ENCODE assay signal across 8 cellular contexts in the genomic region with DNA sequence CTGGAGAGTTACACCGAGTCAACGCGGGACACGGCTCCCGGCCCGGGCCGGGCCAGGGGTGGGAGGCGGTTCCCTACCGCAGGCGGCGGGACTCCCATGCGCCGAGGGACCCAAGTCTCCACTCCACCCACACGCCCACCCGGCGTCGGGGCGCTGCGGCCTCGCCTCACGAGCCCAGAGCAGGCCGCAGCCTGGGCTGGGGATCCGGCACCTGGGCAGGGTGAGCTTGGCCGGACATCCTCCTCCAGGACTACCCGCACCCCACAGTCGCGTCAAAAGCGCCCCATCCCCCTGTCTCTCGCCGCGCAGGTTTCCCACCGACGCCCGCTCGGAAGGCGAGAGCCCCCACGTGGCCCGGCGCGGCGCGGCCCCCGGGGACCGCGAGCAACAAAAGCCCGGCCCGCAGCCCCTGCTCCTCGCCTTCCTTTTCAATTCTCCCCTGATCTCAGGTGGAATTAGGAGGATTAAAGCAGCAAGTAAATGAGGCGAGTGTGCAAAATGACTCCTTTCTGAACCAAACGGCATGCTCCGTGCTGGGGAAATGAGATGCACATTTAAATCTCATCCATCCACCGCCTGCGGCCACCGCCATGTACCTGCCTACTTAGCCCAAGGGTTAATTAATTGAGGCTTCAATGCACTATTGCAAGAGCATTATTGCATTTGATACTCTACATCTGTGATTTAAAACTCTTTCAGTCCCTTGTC.
DNase-seq lines count a peak whose midpoint lies in the region; ATAC-seq and TF ChIP-seq lines count a peak whose summit lies in the region.

No MANE protein-coding gene starts in this region.

- TF ChIP-seq CTCF in GM10248 (IDR thresholded peaks at IDR 0.05; ENCODE audit: control extremely low read depth, extremely low read depth, low read depth, missing control alignments) (peak; percentile 47), cardiac muscle cell (IDR thresholded peaks at IDR 0.05; ENCODE audit: low read depth, low read length) (no peak)

- DNase-seq in GM10248 (ENCODE audit: extremely low spot score) (peak; percentile 63), cardiac muscle cell (ENCODE audit: low read depth in 1 of 2, low spot score in 1 of 2) (peak in 1 of 2 donors; percentile 43)
- DNase-seq in activated CD8-positive, alpha-beta memory T cell treated with anti-CD3 and anti-CD28 coated beads, Interleukin-2, amount 10 ng/mL, durations not matched to agents 7 days and 5 days, result no peak
- no peak for DNase-seq in activated CD4-positive, CD25-positive, alpha-beta regulatory T cell (lab: John Stamatoyannopoulos, UW)

- H3K27me3 Mint-ChIP-seq in activated CD8-positive, alpha-beta memory T cell treated with anti-CD3 and anti-CD28 coated beads, Interleukin-2, amount 10 ng/mL, durations not matched to agents 7 days and 5 days, result peaks cover 79% of the 10 kb centered on the region

- H3K4me3 ChIP-seq in cardiac muscle cell (peak overlapping the region; percentile 24), skeletal muscle tissue (ENCODE audit: low read length in 3 of 3) (peak overlapping the region; percentile 7 to 52 (median 35))

- CTCF ChIA-PET in GM10248 (lab: Yijun Ruan, JAX), result interaction anchor here (0.7 to 2.7 kb wide), 3 partner anchors 10 to 328 kb away, joined by 3 to 9 read pairs (median 3); no protein-coding TSS in a partner anchor
- CTCF ChIA-PET in activated CD8-positive, alpha-beta memory T cell treated with anti-CD3 and anti-CD28 coated beads, Interleukin-2, amount 10 ng/mL, durations not matched to agents 7 days and 5 days (lab: Charles Lee), result no interaction called here

- peak overlapping the region; percentile 57 for H3K4me3 Mint-ChIP-seq in activated CD8-positive, alpha-beta memory T cell treated with anti-CD3 and anti-CD28 coated beads, Interleukin-2, amount 10 ng/mL, durations not matched to agents 7 days and 5 days

- H3K27ac ChIP-seq in cardiac muscle cell, result no peak overlapping the region
- no peak overlapping the region for H3K27ac ChIP-seq in skeletal muscle tissue (ENCODE audit: low read depth, low read length)

- no peaks in the 10 kb centered on the region for H3K9me3 ChIP-seq in cardiac muscle cell (ENCODE audit: low read depth)
- peaks cover 0 to 2% (median 0%) of the 10 kb centered on the region in 3 donors for H3K9me3 ChIP-seq in skeletal muscle tissue (ENCODE audit: control insufficient read depth in 3 of 3, low read length in 3 of 3)

- no peak overlapping the region for H3K27ac Mint-ChIP-seq in activated CD8-positive, alpha-beta memory T cell treated with anti-CD3 and anti-CD28 coated beads, Interleukin-2, amount 10 ng/mL, durations not matched to agents 7 days and 5 days

- no peaks in the 10 kb centered on the region for H3K4me1 ChIP-seq in cardiac muscle cell (ENCODE audit: low read depth)
- peaks cover 4 to 13% (median 5%) of the 10 kb centered on the region in 3 donors for H3K4me1 ChIP-seq in skeletal muscle tissue (ENCODE audit: control insufficient read depth in 3 of 3, insufficient read depth in 3 of 3, low read length in 3 of 3)

- ATAC-seq in HG02623 (IDR thresholded peaks at IDR 0.05; ENCODE audit: unreplicated experiment), result peak; percentile 65
- peak; percentile 64 for ATAC-seq in activated CD8-positive, alpha-beta memory T cell treated with anti-CD3 and anti-CD28 coated beads, Interleukin-2, amount 10 ng/mL, durations not matched to agents 7 days and 5 days
- ATAC-seq in GM18873 (IDR thresholded peaks at IDR 0.05; ENCODE audit: low FRiP score, unreplicated experiment), result no peak
- no peak for ATAC-seq in HG02840 (IDR thresholded peaks at IDR 0.05; ENCODE audit: low FRiP score, unreplicated experiment)

- POLR2A ChIA-PET in GM10248 (lab: Yijun Ruan, JAX), result interaction anchor here (0.5 kb wide), 1 partner anchor 1390 kb away, joined by 3 read pairs; no protein-coding TSS in a partner anchor

- H3K4me1 Mint-ChIP-seq in activated CD8-positive, alpha-beta memory T cell treated with anti-CD3 and anti-CD28 coated beads, Interleukin-2, amount 10 ng/mL, durations not matched to agents 7 days and 5 days, result peaks cover 11% of the 10 kb centered on the region

- peaks cover 2% of the 10 kb centered on the region for H3K36me3 Mint-ChIP-seq in activated CD8-positive, alpha-beta memory T cell treated with anti-CD3 and anti-CD28 coated beads, Interleukin-2, amount 10 ng/mL, durations not matched to agents 7 days and 5 days

- H3K9ac ChIP-seq in skeletal muscle tissue (ENCODE audit: low read depth in 1 of 3, low read length in 3 of 3), result peak overlapping the region in 1 of 3 donors; percentile 8

- H3K36me3 ChIP-seq in cardiac muscle cell (no peaks in the 10 kb centered on the region), skeletal muscle tissue (ENCODE audit: control insufficient read depth in 3 of 3, insufficient read depth in 3 of 3, low read length in 3 of 3) (no peaks in the 10 kb centered on the region)

- no peaks in the 10 kb centered on the region for H3K9me3 Mint-ChIP-seq in activated CD8-positive, alpha-beta memory T cell treated with anti-CD3 and anti-CD28 coated beads, Interleukin-2, amount 10 ng/mL, durations not matched to agents 7 days and 5 days (ENCODE audit: low read depth)

- H3K27me3 ChIP-seq in cardiac muscle cell (peaks cover 87% of the 10 kb centered on the region), skeletal muscle tissue (ENCODE audit: control insufficient read depth in 3 of 3, insufficient read depth in 3 of 3, low read length in 3 of 3) (peaks cover 31 to 40% (median 39%) of the 10 kb centered on the region in 3 donors)

Comparison
In these comparisons a context has a peak if more than half of its experiments do, and no peak if none do; other contexts are left out.
1. ATAC-seq: peak in HG02623 (single experiment) and activated CD8-positive, alpha-beta memory T cell treated with anti-CD3 and anti-CD28 coated beads, Interleukin-2, amount 10 ng/mL, durations not matched to agents 7 days and 5 days (single experiment); none in GM18873 (single experiment) and HG02840 (single experiment).